Comparison of ENCODE assay signal across 8 cellular contexts in genomic region chr9:22030101-22030598, GRCh38. TPM values are rescaled to one million over a fixed set of nuclear protein-coding genes. Genes with fewer than 3 reads are reported as not detected.
DNase-seq lines count a peak whose midpoint lies in the region; TF ChIP-seq lines count a peak whose summit lies in the region.

No MANE protein-coding gene starts in this region.

- DNase-seq in EH (ENCODE audit: low read depth) = peak; percentile 77
- DNase-seq in HFFc6 = peak; percentile 45
- peak; percentile 52 for DNase-seq in NCI-H226
- peak; percentile 34 for DNase-seq in glomerular visceral epithelial cell (ENCODE audit: extremely low spot score)
- no peak for DNase-seq in NCI-H446 treated with DMSO at 0.1 percent for 48 hours (lab: John Stamatoyannopoulos, UW)
- no peak for DNase-seq in DMS 273 (lab: John Stamatoyannopoulos, UW; ENCODE audit: unreplicated experiment)
- DNase-seq in NCI-H82 (lab: John Stamatoyannopoulos, UW) = no peak
- DNase-seq in HK-2 (ENCODE audit: unreplicated experiment) = no peak

- no peaks in the 10 kb centered on the region for H3K9me3 Mint-ChIP-seq in HFFc6

- H3K27ac Mint-ChIP-seq in HFFc6 = peak overlapping the region; percentile 67

- H3K27me3 Mint-ChIP-seq in HFFc6 (ENCODE audit: insufficient read depth) = peaks cover 2% of the 10 kb centered on the region; the same call in 1 of the 2 replicates

- no peak for TF ChIP-seq CTCF in HFFc6 (IDR thresholded peaks at IDR 0.05)

- peak overlapping the region; percentile 13; the same call in 1 of the 2 replicates for H3K4me3 Mint-ChIP-seq in HFFc6

- peaks cover 35% of the 10 kb centered on the region for H3K4me1 Mint-ChIP-seq in HFFc6 (ENCODE audit: low read depth)

- no peaks in the 10 kb centered on the region for H3K36me3 Mint-ChIP-seq in HFFc6 (ENCODE audit: low read depth)

RNA-seq across cellular contexts. Expression of gene CDKN2B, which starts 21.0 kb away (rescaled TPM):
- 10 to 100 TPM in 1 of 6 experiments, 1 to 10 TPM in 5; 7.1 to 11.6 (median 8.9) TPM for total RNA-seq in HFFc6 (2021; fragmentation: NEBNext Ultra II Directional; extraction: Animal tissue kit (Norgen Biotek cat#: 25700))

RNA-seq across cellular contexts. Expression of gene CDKN2B-AS1, which starts 35.6 kb away (rescaled TPM):
- 1 to 10 TPM in 4 of 6 experiments, under 1 TPM in 2; 0.61 to 1.5 (median 1.2) TPM for total RNA-seq in HFFc6 (2021; fragmentation: NEBNext Ultra II Directional; extraction: Animal tissue kit (Norgen Biotek cat#: 25700))

RNA-seq across cellular contexts. Expression of gene CDKN2A, which starts 36.0 kb away (rescaled TPM):
- total RNA-seq in HFFc6 (2021; fragmentation: NEBNext Ultra II Directional; extraction: Animal tissue kit (Norgen Biotek cat#: 25700)) = 100 to 1,000 TPM in 4 of 6 experiments, 10 to 100 TPM in 2; 47.7 to 133 (median 121) TPM

Comparison
In these comparisons a context has a peak if more than half of its experiments do, and no peak if none do; other contexts are left out.
1. DNase-seq: peak in EH (single experiment), HFFc6 (single experiment), NCI-H226 (single experiment) and glomerular visceral epithelial cell (single experiment); none in NCI-H446 treated with DMSO at 0.1 percent for 48 hours (single experiment), DMS 273 (single experiment), NCI-H82 (single experiment) and HK-2 (single experiment).